ENCODE assay signal across 17 cellular contexts in genomic region chr12:78398750-78399149, GRCh38.
"Had no signal": no experiment of that assay in that cellular context is flagged by ENCODE, and none has a peak within 500 bp of the region (broad histone marks: within the 10 kb centered on the region; RNA-seq: fewer than 3 reads in every experiment).

No MANE protein-coding gene starts in this region.

- H3K36me3 Mint-ChIP-seq: activated naive CD8-positive, alpha-beta T cell; brain; naive B cell; stimulated activated effector memory CD8-positive, alpha-beta T cell treated with anti-CD3 and anti-CD28 coated beads, Interleukin-12 subunit alpha, Interleukin-12 subunit beta, amount 100 ng/mL, for 72 hours had no signal

- H2AFZ ChIP-seq: parathyroid adenoma had no signal

- H3K27ac ChIP-seq: parathyroid adenoma, thyroid gland had no signal

- H3K36me3 ChIP-seq: thyroid gland had no signal

- H3K27me3 Mint-ChIP-seq: activated naive CD8-positive, alpha-beta T cell; naive B cell; T-helper 17 cell had no signal

- H3K4me1 ChIP-seq: parathyroid adenoma had no signal

- H3K79me2 ChIP-seq: parathyroid adenoma had no signal

- H3K4me3 ChIP-seq: thyroid gland had no signal

- H3K27ac Mint-ChIP-seq: activated CD8-positive, alpha-beta T cell treated with anti-CD3 and anti-CD28 coated beads, Interleukin-2, amount 10 ng/mL, durations not matched to agents 7 days and 5 days; activated naive CD8-positive, alpha-beta T cell; brain; naive B cell; stimulated activated effector memory CD8-positive, alpha-beta T cell treated with anti-CD3 and anti-CD28 coated beads, Interleukin-12 subunit alpha, Interleukin-12 subunit beta, amount 100 ng/mL, for 72 hours; T-helper 17 cell had no signal

- H3K9me3 Mint-ChIP-seq: brain had no signal

- H3K4me1 Mint-ChIP-seq: naive B cell; stimulated activated effector memory CD8-positive, alpha-beta T cell treated with anti-CD3 and anti-CD28 coated beads, Interleukin-12 subunit alpha, Interleukin-12 subunit beta, amount 100 ng/mL, for 72 hours; T-helper 17 cell had no signal

- DNase-seq: activated CD4-positive, alpha-beta T cell treated with anti-CD3 and anti-CD28 coated beads for 4 hours; activated CD8-positive, alpha-beta memory T cell treated with anti-CD3 and anti-CD28 coated beads, Interleukin-2, amount 50 U/mL, for 4 hours; activated CD8-positive, alpha-beta T cell treated with anti-CD3 and anti-CD28 coated beads, Interleukin-2, amount 10 ng/mL, durations not matched to agents 7 days and 5 days; activated effector memory CD4-positive, alpha-beta T cell treated with anti-CD3 and anti-CD28 coated beads, Interleukin-2, amount 50 U/mL, for 16 hours; activated T-cell treated with anti-CD3 and anti-CD28 coated beads, Interleukin-2, amount 50 U/mL, for 48 hours; effector CD8-positive, alpha-beta T cell; islet precursor cell; naive B cell; stimulated activated CD4-positive, alpha-beta T cell treated with anti-CD3 and anti-CD28 coated beads, Interleukin-12 subunit alpha, Interleukin-12 subunit beta, amount 100 ng/mL, for 4 hours; stimulated activated CD4-positive, alpha-beta T cell treated with anti-CD3 and anti-CD28 coated beads, Interleukin-2, amount 100 ng/mL, for 24 hours; T-helper 17 cell; thyroid gland had no signal

- H3K9me3 ChIP-seq: thyroid gland had no signal

- H3K27me3 ChIP-seq: thyroid gland had no signal

- ATAC-seq: activated CD8-positive, alpha-beta T cell treated with anti-CD3 and anti-CD28 coated beads, Interleukin-2, amount 10 ng/mL, durations not matched to agents 7 days and 5 days; left lobe of liver; stimulated activated effector memory CD8-positive, alpha-beta T cell treated with anti-CD3 and anti-CD28 coated beads, Interleukin-12 subunit alpha, Interleukin-12 subunit beta, amount 100 ng/mL, for 72 hours; T-helper 17 cell had no signal

- H3K4me3 Mint-ChIP-seq: activated CD8-positive, alpha-beta T cell treated with anti-CD3 and anti-CD28 coated beads, Interleukin-2, amount 10 ng/mL, durations not matched to agents 7 days and 5 days; activated naive CD8-positive, alpha-beta T cell; brain; naive B cell; stimulated activated effector memory CD8-positive, alpha-beta T cell treated with anti-CD3 and anti-CD28 coated beads, Interleukin-12 subunit alpha, Interleukin-12 subunit beta, amount 100 ng/mL, for 72 hours; T-helper 17 cell had no signal
